In the genomic region with DNA sequence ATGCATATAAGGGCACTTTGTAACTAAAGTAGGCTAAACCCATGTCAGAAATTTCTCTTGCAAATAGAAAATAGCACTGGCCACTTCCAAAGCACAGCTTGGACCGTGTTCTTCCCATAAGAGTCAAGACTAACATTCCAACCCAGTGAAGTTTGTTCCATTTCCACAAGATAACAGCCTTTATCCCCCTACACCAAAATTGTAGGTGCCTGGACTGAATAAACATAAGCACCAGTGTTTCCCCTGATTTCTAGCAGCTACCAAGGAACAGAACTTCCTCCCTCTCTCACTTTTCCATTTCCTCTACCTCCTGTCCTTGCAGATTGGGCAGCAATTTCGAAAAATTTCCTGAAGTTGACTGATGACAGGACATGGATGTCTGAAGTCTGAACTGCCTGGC, we compare ENCODE assay signal across 6 cellular contexts.
"Had no signal": no experiment of that assay in that cellular context is flagged by ENCODE, and none has a peak within 500 bp of the region (broad histone marks: within the 10 kb centered on the region; RNA-seq: fewer than 3 reads in every experiment).

No MANE protein-coding gene starts in this region.

- H3K4me3 ChIP-seq: GM23338 had no signal

- H3K36me3 Mint-ChIP-seq: IgD-negative memory B cell had no signal

- H3K4me1 Mint-ChIP-seq: IgD-negative memory B cell had no signal

- H3K27ac Mint-ChIP-seq: GM23338, H9, IgD-negative memory B cell had no signal

- H3K27ac ChIP-seq: HL-60 had no signal

- H3K4me3 Mint-ChIP-seq: GM23338, H9, IgD-negative memory B cell had no signal

- ATAC-seq: HepG2 had no signal

- H3K9me3 Mint-ChIP-seq: GM23338, H9, IgD-negative memory B cell had no signal

- DNase-seq: H9, HCEC 1CT had no signal
